In the genomic region with DNA sequence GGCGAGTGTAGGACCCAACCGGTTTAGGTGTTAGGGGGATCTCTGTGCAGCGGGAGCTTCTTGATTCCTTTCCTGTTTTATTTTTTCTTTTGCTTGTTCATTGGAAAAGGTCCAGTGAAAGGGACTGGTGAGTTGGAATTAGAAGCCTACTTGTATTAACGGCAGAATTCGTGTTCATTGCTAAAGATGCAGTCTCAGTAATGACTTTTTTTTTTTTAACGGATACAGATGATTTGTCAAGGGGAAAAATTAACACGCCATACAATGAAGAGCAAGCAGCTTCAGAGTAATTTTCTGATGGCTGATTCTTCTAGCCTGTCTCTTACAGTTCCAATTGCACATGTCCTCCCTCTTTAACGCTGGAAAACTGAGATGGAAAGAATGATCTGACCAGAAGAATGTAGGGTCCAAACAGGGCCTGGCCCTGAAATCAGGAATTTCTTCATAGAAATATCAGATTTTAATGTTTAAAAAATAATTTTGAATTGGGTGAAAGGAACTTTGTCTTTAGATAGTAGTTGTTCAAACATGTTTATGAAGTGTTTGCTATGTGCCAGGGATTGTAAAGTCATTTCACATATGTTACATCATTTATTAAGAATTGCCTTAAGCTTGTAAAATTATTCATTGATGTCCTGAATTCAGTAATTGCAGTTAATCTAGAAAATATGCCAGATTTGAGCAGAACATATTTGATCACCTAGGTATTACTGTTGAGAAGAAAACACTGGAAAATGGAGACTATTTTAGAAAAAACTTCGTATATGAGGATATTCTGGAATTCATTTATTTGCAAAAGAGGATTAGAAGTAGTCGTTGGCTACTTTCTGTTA, we compare ENCODE assay signal across 8 cellular contexts. TPM values are rescaled to one million over a fixed set of nuclear protein-coding genes. Genes with fewer than 3 reads are reported as not detected.
DNase-seq lines count a peak whose midpoint lies in the region; ATAC-seq and TF ChIP-seq lines count a peak whose summit lies in the region.

No MANE protein-coding gene starts in this region.

- H3K9me3 ChIP-seq in endodermal cell (ENCODE audit: control insufficient read depth, low read length), result no peaks in the 10 kb centered on the region

- H3K9ac ChIP-seq in endodermal cell (ENCODE audit: extremely low read depth, low read length, poor library complexity, severe bottlenecking), result peak overlapping the region; percentile 82

- no peaks in the 10 kb centered on the region for H3K27me3 ChIP-seq in endodermal cell (ENCODE audit: control insufficient read depth, insufficient read depth, low read length, poor library complexity, severe bottlenecking)

- no peak for TF ChIP-seq CTCF in endodermal cell (conservative IDR thresholded peaks at IDR 0.05)
- no peak for TF ChIP-seq CTCF in natural killer cell (IDR thresholded peaks at IDR 0.05)

- peaks cover 32% of the 10 kb centered on the region for H3K4me1 Mint-ChIP-seq in endodermal cell
- H3K4me1 Mint-ChIP-seq in natural killer cell, result peaks cover 32 to 36% of the 10 kb centered on the region in 2 donors

- no peak for ATAC-seq in natural killer cell

- H3K27ac ChIP-seq in endodermal cell (ENCODE audit: low read depth, low read length), result peak overlapping the region; percentile 91

- no peaks in the 10 kb centered on the region for H3K36me3 Mint-ChIP-seq in endodermal cell (ENCODE audit: low read depth)
- H3K36me3 Mint-ChIP-seq in natural killer cell, result no peaks in the 10 kb centered on the region

- peaks cover 4% of the 10 kb centered on the region for H3K36me3 ChIP-seq in endodermal cell (ENCODE audit: control insufficient read depth, insufficient read depth, low read length)

- peak overlapping the region; percentile 95 for H3K27ac Mint-ChIP-seq in endodermal cell
- peak overlapping the region; percentile 95 to 99 for H3K27ac Mint-ChIP-seq in natural killer cell

- H3K27me3 Mint-ChIP-seq in endodermal cell (ENCODE audit: insufficient read depth) (peaks cover 2% of the 10 kb centered on the region), natural killer cell (ENCODE audit: low read depth in 2 of 2) (peaks cover 0 to 3% of the 10 kb centered on the region in 2 donors)

- peak overlapping the region; percentile 93 for H3K4me3 ChIP-seq in endodermal cell (ENCODE audit: low read length)

- H3K4me3 Mint-ChIP-seq in endodermal cell (peak overlapping the region; percentile 95), natural killer cell (peak overlapping the region; percentile 92)

- intact Hi-C loops in natural killer cell (cut with micrococcal nuclease), result loop anchor here (1.0 kb wide), 2 partner anchors 12 to 49 kb away; partner anchors contain the start of gene LEO1

- 1 to 5% methylated on average over 7 to 10 of the region's 10 CpGs for WGBS in endodermal cell (ENCODE audit: insufficient coverage in 1 of 2, insufficient read length in 1 of 2), 2 experiments

- DNase-seq in NCI-H2029 treated with DMSO at 0.1 percent for 48 hours (lab: John Stamatoyannopoulos, UW) (peak; percentile 23), NCI-H2029 (lab: John Stamatoyannopoulos, UW) (no peak), RPMI7951 (ENCODE audit: low read depth) (peak; percentile 42), endodermal cell (no peak), natural killer cell (no peak), 8988T (no peak), SKM-1 (lab: John Stamatoyannopoulos, UW; ENCODE audit: unreplicated experiment) (no peak), GOT3 (lab: John Stamatoyannopoulos, UW) (no peak)

- H3K9me3 Mint-ChIP-seq in endodermal cell (peaks cover 1% of the 10 kb centered on the region), natural killer cell (no peaks in the 10 kb centered on the region)

- H3K4me1 ChIP-seq in endodermal cell (ENCODE audit: control insufficient read depth, insufficient read depth, low read length), result no peaks in the 10 kb centered on the region

RNA-seq across cellular contexts. Expression of gene MAPK6, which starts 1.4 kb away (rescaled TPM):
- 73.9 and 85.9 TPM in 2 replicates for total RNA-seq in RPMI7951 (2014; rRNA removed; shearing (Covaris generic))
- total RNA-seq in endodermal cell, result 10 to 100 TPM; 80.2 to 81.6 TPM
- polyA plus RNA-seq in endodermal cell (2013, experiment 1 of 2), result 81.4 TPM
- 81.6 TPM for polyA plus RNA-seq in endodermal cell (2013, experiment 2 of 2)
- total RNA-seq in natural killer cell, result 10 to 100 TPM; 33.0 to 36.2 (median 33.1) TPM

RNA-seq across cellular contexts. Expression of gene LEO1, which starts 48.9 kb away (rescaled TPM):
- total RNA-seq in RPMI7951 (2014; rRNA removed; shearing (Covaris generic)), result 46.2 and 60.0 TPM in 2 replicates
- total RNA-seq in endodermal cell, result 10 to 100 TPM; 25.6 to 26.5 TPM
- 27.2 TPM for polyA plus RNA-seq in endodermal cell (2013, experiment 1 of 2)
- 31.1 TPM for polyA plus RNA-seq in endodermal cell (2013, experiment 2 of 2)
- 10 to 100 TPM; 13.2 to 19.5 (median 16.0) TPM for total RNA-seq in natural killer cell

Comparison
In these comparisons a context has a peak if more than half of its experiments do, and no peak if none do; other contexts are left out.
1. DNase-seq: peak in NCI-H2029 treated with DMSO at 0.1 percent for 48 hours (single experiment) and RPMI7951 (single experiment); none in NCI-H2029 (single experiment), endodermal cell (single experiment), natural killer cell (single experiment), 8988T (single experiment), SKM-1 (single experiment) and GOT3 (single experiment).